8 cellular contexts compared by ENCODE assay signal in the genomic region with DNA sequence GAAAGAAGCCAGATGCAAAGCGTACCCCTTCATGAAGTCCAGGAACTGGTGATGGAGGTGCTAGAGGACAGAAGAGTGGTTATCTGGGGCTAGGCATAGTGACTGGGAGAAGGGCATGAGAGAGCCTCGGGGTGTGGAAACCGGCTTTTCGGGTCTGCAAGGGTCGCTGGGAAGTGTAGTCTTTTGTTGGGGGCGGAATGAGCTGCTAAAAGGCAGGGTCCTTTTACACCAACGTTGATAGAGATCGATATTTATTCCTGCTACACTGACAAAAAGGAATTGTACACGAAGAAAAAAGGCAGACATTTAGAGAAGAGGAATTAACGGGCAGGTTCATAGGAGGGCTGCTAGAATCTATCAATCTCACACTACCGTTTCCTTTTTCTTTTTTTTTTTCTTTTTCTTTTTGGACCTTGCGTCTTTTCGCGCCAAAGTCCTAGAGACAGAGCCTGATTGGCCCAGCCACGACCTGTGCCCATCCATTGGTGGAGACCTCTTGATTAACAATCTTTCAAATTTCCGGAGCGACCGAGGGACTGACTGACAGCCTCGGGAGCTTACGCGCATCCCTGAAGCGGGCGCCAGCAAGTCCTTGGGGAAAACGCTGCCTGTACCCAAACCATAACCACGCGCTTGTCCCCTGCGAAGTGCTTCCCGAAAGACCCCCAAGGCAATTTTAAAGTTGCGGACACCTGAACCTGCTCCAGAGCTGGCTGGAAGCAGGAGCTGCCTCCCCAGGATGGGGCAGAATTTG. TPM values are rescaled to one million over a fixed set of nuclear protein-coding genes. Genes with fewer than 3 reads are reported as not detected.
A peak's percentile ranks its signal among the peaks of the same experiment; 100 is the strongest.
DNase-seq lines count a peak whose midpoint lies in the region; ATAC-seq, FAIRE-seq and TF ChIP-seq lines count a peak whose summit lies in the region.

No MANE protein-coding gene starts in this region.

- H2AFZ ChIP-seq in K562 (ENCODE audit: low read depth, low read length), result peak overlapping the region; percentile 99

- H4K20me1 ChIP-seq in K562 (replicated peaks; ENCODE audit: control insufficient read depth, insufficient read depth, low read length), result no peaks in the 10 kb centered on the region

- FAIRE-seq in K562 (lab: Jason Lieb, UNC) (peak; percentile 97), small intestine (lab: Jason Lieb, UNC) (no peak)

- H3K9me3 ChIP-seq in K562 (replicated peaks; ENCODE audit: control insufficient read depth, insufficient read depth, low read depth, low read length), result no peaks in the 10 kb centered on the region
- H3K9me3 ChIP-seq in iPS-18c (ENCODE audit: control insufficient read depth, insufficient read depth, low read length), result no peaks in the 10 kb centered on the region
- H3K9me3 ChIP-seq in small intestine (ENCODE audit: control insufficient read depth, low read depth), result no peaks in the 10 kb centered on the region

- no peaks in the 10 kb centered on the region for H3K9me1 ChIP-seq in K562 (ENCODE audit: control insufficient read depth, insufficient read depth, low read length)

- no peaks in the 10 kb centered on the region for H3K36me3 ChIP-seq in K562 (ENCODE audit: control insufficient read depth, insufficient read depth, low read length)
- no peaks in the 10 kb centered on the region for H3K36me3 ChIP-seq in small intestine (ENCODE audit: control insufficient read depth in 2 of 2, insufficient read depth in 2 of 2, low read length in 2 of 2)

- intact Hi-C loops in K562 (cut with micrococcal nuclease), result loop anchor here (1.0 kb wide), 1 partner anchor 59 kb away; no protein-coding TSS in a partner anchor

- TF ChIP-seq CTCF in 22Rv1 (IDR thresholded peaks at IDR 0.05) (no peak), K562 (IDR thresholded peaks at IDR 0.05 in 2 of 3, conservative IDR thresholded peaks at IDR 0.05 in 1 of 3; ENCODE audit: insufficient read depth in 2 of 3, low read depth in 1 of 3, low read length in 3 of 3) (no peak)

- peak overlapping the region; percentile 82 for H3K4me2 ChIP-seq in K562 (ENCODE audit: insufficient read depth, low read length)

- H3K27me3 ChIP-seq in K562 (ENCODE audit: control insufficient read depth in 2 of 2, insufficient read depth in 2 of 2, low read length in 2 of 2) (no peaks in the 10 kb centered on the region), small intestine (ENCODE audit: control insufficient read depth in 2 of 2, insufficient read depth in 2 of 2, low read length in 2 of 2) (no peaks in the 10 kb centered on the region)

- in situ Hi-C loops in K562 (cut with MboI), result no loop called here

- no peaks in the 10 kb centered on the region; a peak in 2 of 5 replicates for H3K4me1 ChIP-seq in K562 (replicated peaks in 1 of 2; ENCODE audit: control insufficient read depth in 2 of 2, insufficient read depth in 2 of 2, low read length in 2 of 2)
- no peaks in the 10 kb centered on the region for H3K4me1 ChIP-seq in small intestine (ENCODE audit: control insufficient read depth in 2 of 2, insufficient read depth in 1 of 2, low read depth in 1 of 2, low read length in 1 of 2)

- peak; percentile 29 for DNase-seq in NCI-H187 treated with DMSO at 0.1 percent for 48 hours (lab: John Stamatoyannopoulos, UW)
- peak; percentile 47 for DNase-seq in T1000 (lab: John Stamatoyannopoulos, UW)
- DNase-seq in K562 (ENCODE audit: extremely low read depth in 1 of 4, low spot score in 3 of 4), result peak; percentile 90 to 91 (median 91)
- peak; percentile 82 for DNase-seq in small intestine

- TF ChIP-seq POLR2A in K562 (conservative IDR thresholded peaks at IDR 0.05), result peak; percentile 60

- H3K9ac ChIP-seq in K562 (ENCODE audit: insufficient read depth in 1 of 2, low read depth in 2 of 2, low read length in 2 of 2), result peak overlapping the region; percentile 91 to 96

- H3K27ac ChIP-seq in 22Rv1 (peak overlapping the region; percentile 74), K562 (ENCODE audit: extremely low read depth, low read depth, low read length) (peak overlapping the region; percentile 99), small intestine (ENCODE audit: low read depth in 1 of 2, low read length in 1 of 2) (no peak overlapping the region)

- TF ChIP-seq EP300 in K562 (IDR thresholded peaks at IDR 0.05; ENCODE audit: low read length), result no peak

- no peak for TF ChIP-seq RAD21 in K562 (CRISPR knock-in tag; conservative IDR thresholded peaks at IDR 0.05 in 1 of 2, IDR thresholded peaks at IDR 0.05 in 1 of 2)

- no peaks in the 10 kb centered on the region for H3K79me2 ChIP-seq in K562 (ENCODE audit: control insufficient read depth, insufficient read depth, low read length)

- WGBS in K562 (ENCODE audit: insufficient coverage, low coverage, missing lambda C conversion rate), result 0% methylated on average over 18 of the region's 29 CpGs
- 0 to 1% (median 1%) methylated on average over 29 of the region's 29 CpGs for WGBS in small intestine, 3 donors

- H3K4me3 ChIP-seq in K562 (peak overlapping the region; percentile 79), iPS-18c (ENCODE audit: insufficient read depth, low read depth, low read length) (peak overlapping the region; percentile 79), small intestine (ENCODE audit: low read depth in 1 of 2, low read length in 2 of 2) (peak overlapping the region; percentile 16 to 45)

- POLR2A ChIA-PET in K562 (lab: Yijun Ruan, JAX), result interaction anchor here (0.5 to 1.4 kb wide), 11 partner anchors 9 to 189 kb away, joined by 3 to 5 read pairs (median 3); a partner anchor contains a TSS

- no TSS peak for BruUV-seq in K562 (replicated peaks; lab: Mats Ljungman, UMichigan)

- CTCF ChIA-PET in K562 (lab: Yijun Ruan, JAX; ENCODE audit: low intra/inter-chr PET ratio), result interaction anchor here (1.7 kb wide), 1 partner anchor 59 kb away, joined by 9 read pairs; no protein-coding TSS in a partner anchor

- ATAC-seq in GM18511 (IDR thresholded peaks at IDR 0.05; ENCODE audit: unreplicated experiment) (peak; percentile 98), HG02981 (IDR thresholded peaks at IDR 0.05; ENCODE audit: unreplicated experiment) (peak; percentile 90), K562 (peak; percentile 99)

TF ChIP-seq in K562, 482 proteins besides CTCF, POLR2A, EP300 and RAD21 (continues in another document):
- peak; percentile 45 for TF ChIP-seq TBP (optimal IDR thresholded peaks at IDR 0.05; ENCODE audit: low read depth, low read length)
- peak; percentile 87 for TF ChIP-seq MYBL2 (IDR thresholded peaks at IDR 0.05; ENCODE audit: low read depth)
- TF ChIP-seq MYBL2 (CRISPR knock-in tag; IDR thresholded peaks at IDR 0.05; ENCODE audit: borderline replicate concordance), result no peak
- no peak for TF ChIP-seq TCF7L2 (IDR thresholded peaks at IDR 0.05; ENCODE audit: low read depth, low read length)

RNA-seq across cellular contexts. Expression of a gene that starts 27.7 kb away (rescaled TPM):
- total RNA-seq in K562 (2011; cell fraction: chromatin; rRNA removed; ENCODE audit: low replicate concordance), result 27.5 and 29.2 TPM in 2 replicates
- total RNA-seq in K562 (2011; cell fraction: nucleolus; rRNA removed), result 43.5 and 55.5 TPM in 2 replicates
- total RNA-seq in K562 (2011; cell fraction: nucleoplasm; rRNA removed), result 44.0 and 46.1 TPM in 2 replicates
- total RNA-seq in K562 (2014; rRNA removed) (8.9 and 17.2 TPM in 2 replicates), K562 (2014; rRNA removed; fragmentation: Illumina TruSeq; extraction: Trizol) (14.8 and 15.6 TPM in 2 replicates), K562 (2015; rRNA removed; fragmentation: Illumina TruSeq; extraction: Trizol) (12.6 and 13.4 TPM in 2 replicates), K562 (2021) (12.5 and 13.8 TPM in 2 replicates)
- polyA plus RNA-seq in K562 (2011; rRNA removed) (18.7 and 18.8 TPM in 2 replicates), K562 (2014; fragmentation: Illumina TruSeq; extraction: Trizol) (8.0 and 12.8 TPM in 2 replicates), K562 (2014; fragmentation: Nextera tagmentation; extraction: Ambion mirVana) (10 to 100 TPM; 23.5 to 30.7 TPM), K562 (2014; rRNA removed) (16.6 and 24.5 TPM in 2 replicates), small intestine (10 to 100 TPM; 23.5 to 33.7 (median 27.3) TPM)
- polyA plus RNA-seq in K562 (2011; cell fraction: cytosol; rRNA removed), result 27.0 and 31.9 TPM in 2 replicates
- polyA plus RNA-seq in K562 (2011; cell fraction: nucleus; rRNA removed), result 15.1 and 17.0 TPM in 2 replicates
- polyA plus RNA-seq in K562 (2012), result 16.3 and 20.0 TPM in 2 replicates
- polyA minus RNA-seq in K562 (2011; rRNA and poly(A)+ RNA removed), result 22.6 and 25.5 TPM in 2 replicates
- 8.7 and 13.3 TPM in 2 replicates for polyA minus RNA-seq in K562 (2011; cell fraction: cytosol; rRNA and poly(A)+ RNA removed)
- 9.4 and 14.2 TPM in 2 replicates for polyA minus RNA-seq in K562 (2011; cell fraction: nucleus; rRNA and poly(A)+ RNA removed)

RNA-seq across cellular contexts. Expression of a gene that starts 56.3 kb away (rescaled TPM):
- 184 and 279 TPM in 2 replicates for total RNA-seq in K562 (2011; cell fraction: chromatin; rRNA removed; ENCODE audit: low replicate concordance)
- total RNA-seq in K562 (2011; cell fraction: nucleolus; rRNA removed), result 118 and 126 TPM in 2 replicates
- 105 and 120 TPM in 2 replicates for total RNA-seq in K562 (2011; cell fraction: nucleoplasm; rRNA removed)
- 54.3 and 71.1 TPM in 2 replicates for total RNA-seq in K562 (2014; rRNA removed)
- 59.6 and 61.6 TPM in 2 replicates for total RNA-seq in K562 (2014; rRNA removed; fragmentation: Illumina TruSeq; extraction: Trizol)
- total RNA-seq in K562 (2015; rRNA removed; fragmentation: Illumina TruSeq; extraction: Trizol), result 56.2 and 58.9 TPM in 2 replicates
- 105 and 113 TPM in 2 replicates for total RNA-seq in K562 (2021)
- polyA plus RNA-seq in K562 (2011; rRNA removed), result 79.9 and 93.3 TPM in 2 replicates
- polyA plus RNA-seq in K562 (2011; cell fraction: cytosol; rRNA removed), result 50.7 and 75.4 TPM in 2 replicates
- 89.8 and 116 TPM in 2 replicates for polyA plus RNA-seq in K562 (2011; cell fraction: nucleus; rRNA removed)
- 70.3 and 91.2 TPM in 2 replicates for polyA plus RNA-seq in K562 (2012)
- polyA plus RNA-seq in K562 (2014; fragmentation: Illumina TruSeq; extraction: Trizol), result 77.5 and 91.3 TPM in 2 replicates
- 1 to 10 TPM; 6.5 to 7.5 TPM for polyA plus RNA-seq in K562 (2014; fragmentation: Nextera tagmentation; extraction: Ambion mirVana)
- 46.4 and 51.6 TPM in 2 replicates for polyA plus RNA-seq in K562 (2014; rRNA removed)
- 158 and 167 TPM in 2 replicates for polyA minus RNA-seq in K562 (2011; rRNA and poly(A)+ RNA removed)
- polyA minus RNA-seq in K562 (2011; cell fraction: cytosol; rRNA and poly(A)+ RNA removed), result 74.7 and 128 TPM in 2 replicates
- 43.2 and 82.8 TPM in 2 replicates for polyA minus RNA-seq in K562 (2011; cell fraction: nucleus; rRNA and poly(A)+ RNA removed)
- polyA plus RNA-seq in small intestine, result 10 to 100 TPM; 25.5 to 67.2 (median 29.5) TPM

Comparison
In these comparisons a context has a peak if more than half of its experiments do, and no peak if none do; other contexts are left out.
1. H3K27ac ChIP-seq: peak in 22Rv1 (single experiment) and K562 (single experiment); none in small intestine (0 of 2).
2. DNase-seq: peak in every context shown above with its lines; median percentile 91 in K562; 82 in small intestine; 47 in T1000; 29 in NCI-H187 treated with DMSO at 0.1 percent for 48 hours.
3. Peak in every context shown above with its lines, with median percentiles within 50 percentile points of each other: ATAC-seq and H3K4me3 ChIP-seq.